In genomic region chr17:4902540-4902939, GRCh38 we compare ENCODE assay signal across 13 cellular contexts. TPM values are rescaled to one million over a fixed set of nuclear protein-coding genes. Genes with fewer than 3 reads are reported as not detected.
DNase-seq lines count a peak whose midpoint lies in the region; ATAC-seq and TF ChIP-seq lines count a peak whose summit lies in the region.
"Had no signal": no experiment of that assay in that cellular context is flagged by ENCODE, and none has a peak within 500 bp of the region (broad histone marks: within the 10 kb centered on the region; RNA-seq: fewer than 3 reads in every experiment).

No MANE protein-coding gene starts in this region.

- H3K9me3 ChIP-seq in SK-N-SH (no peaks in the 10 kb centered on the region), PC-9 (ENCODE audit: insufficient read depth, low read depth) (no peaks in the 10 kb centered on the region), spleen (no peaks in the 10 kb centered on the region)
- H3K9me3 ChIP-seq: pancreas had no signal

- H3K27ac ChIP-seq in SK-N-SH (ENCODE audit: low read depth in 2 of 2, low read length in 1 of 2) (no peak overlapping the region), PC-9 (no peak overlapping the region), spleen (peak overlapping the region in 7 of 8 donors; percentile 47 to 79 (median 74))

- no peak for ATAC-seq in SK-N-SH treated with all-trans-retinoic acid at 6 μM for 48 hours

- H3F3A ChIP-seq in SK-N-SH (replicated peaks; ENCODE audit: insufficient read depth), result no peaks in the 10 kb centered on the region
- H3F3A ChIP-seq in PC-9 (ENCODE audit: insufficient read depth, low read depth), result peaks cover 31% of the 10 kb centered on the region; the same call in 1 of the 2 replicates

- 80% methylated on average over 8 of the region's 8 CpGs for WGBS in SK-N-SH (ENCODE audit: low lambda C conversion rate)
- 57 to 78% (median 65%) methylated on average over 8 of the region's 8 CpGs for WGBS in spleen, 5 donors

- peaks cover 0 to 10% of the 10 kb centered on the region in 2 experiments; a peak in 1 of 4 replicates for H3K4me1 ChIP-seq in SK-N-SH (ENCODE audit: control insufficient read depth in 1 of 2, insufficient read depth in 2 of 2, low read depth in 1 of 2, low read length in 1 of 2)
- peaks cover 13% of the 10 kb centered on the region for H3K4me1 ChIP-seq in PC-9 (replicated peaks; ENCODE audit: insufficient read depth)
- H3K4me1 ChIP-seq in spleen, result peaks cover 34 to 60% (median 50%) of the 10 kb centered on the region in 6 donors

- no peak for TF ChIP-seq EP300 in SK-N-SH (IDR thresholded peaks at IDR 0.05; ENCODE audit: borderline replicate concordance in 1 of 2, low read depth in 1 of 2, low read length in 1 of 2)

- peaks cover 0 to 11% of the 10 kb centered on the region in 2 experiments for H3K36me3 ChIP-seq in SK-N-SH (replicated peaks in 1 of 2; ENCODE audit: control insufficient read depth in 1 of 2, insufficient read depth in 2 of 2, low read length in 1 of 2)
- no peaks in the 10 kb centered on the region for H3K36me3 ChIP-seq in PC-9 (ENCODE audit: low read depth)
- H3K36me3 ChIP-seq in spleen, result peaks cover 0 to 3% (median 0%) of the 10 kb centered on the region in 6 donors
- H3K36me3 ChIP-seq: pancreas had no signal

- no peak overlapping the region for H3K9ac ChIP-seq in SK-N-SH

- no TSS peak for BruUV-seq in PC-9 (replicated peaks; lab: Mats Ljungman, UMichigan)

- no peak for TF ChIP-seq RAD21 in SK-N-SH (IDR thresholded peaks at IDR 0.05; ENCODE audit: low read length)

- no peak for TF ChIP-seq POLR2A in spleen (IDR thresholded peaks at IDR 0.05)

- H3K4me3 ChIP-seq in SK-N-SH (ENCODE audit: low read depth in 2 of 2, low read length in 1 of 2) (no peak overlapping the region), PC-9 (no peak overlapping the region), spleen (peak overlapping the region in 1 of 8 donors; percentile 81)
- H3K4me3 ChIP-seq: pancreas had no signal

- no peak for TF ChIP-seq CTCF in SK-N-SH (IDR thresholded peaks at IDR 0.05)
- no peak for TF ChIP-seq CTCF in PC-9 (conservative IDR thresholded peaks at IDR 0.05)
- TF ChIP-seq CTCF in spleen (IDR thresholded peaks at IDR 0.05 in 8 of 11, conservative IDR thresholded peaks at IDR 0.05 in 3 of 11), result no peak

- DNase-seq in SK-N-SH (peak; percentile 8), PC-9 (no peak), ecto neural progenitor cell (ENCODE audit: low spot score) (peak; percentile 49), spleen (no peak), midbrain (lab: John Stamatoyannopoulos, UW) (no peak), EL (no peak), NCI-H2081 (lab: John Stamatoyannopoulos, UW) (no peak)
- DNase-seq: 8988T, HFFc6, NCI-H1694 had no signal

- H3K79me2 ChIP-seq in SK-N-SH (ENCODE audit: insufficient read depth) (no peaks in the 10 kb centered on the region), PC-9 (ENCODE audit: low read depth) (no peaks in the 10 kb centered on the region)

- H4K20me1 ChIP-seq in SK-N-SH (ENCODE audit: insufficient read depth) (no peaks in the 10 kb centered on the region), PC-9 (ENCODE audit: insufficient read depth) (no peaks in the 10 kb centered on the region)

- CTCF ChIA-PET in SK-N-SH (lab: Yijun Ruan, JAX) (interaction anchor here (0.9 to 6.5 kb wide), 11 partner anchors 13 to 200 kb away, joined by 3 to 47 read pairs (median 4); partner anchors contain the start of genes GLTPD2, MED11 and VMO1), PC-9 (lab: Charles Lee) (interaction anchor here (1.1 to 1.5 kb wide), 2 partner anchors 22 to 106 kb away, joined by 3 to 6 read pairs; partner anchors contain the start of gene PSMB6)

- H3K9me2 ChIP-seq in SK-N-SH, result no peaks in the 10 kb centered on the region
- H3K9me2 ChIP-seq in PC-9 (ENCODE audit: insufficient read depth), result no peaks in the 10 kb centered on the region

- H3K4me2 ChIP-seq in SK-N-SH, result no peak overlapping the region
- peak overlapping the region; percentile 56; the same call in 1 of the 2 replicates for H3K4me2 ChIP-seq in PC-9

- POLR2A ChIA-PET in SK-N-SH (lab: Yijun Ruan, JAX) (no interaction called here), PC-9 (lab: Charles Lee; ENCODE audit: unreplicated experiment) (no interaction called here)

- H2AFZ ChIP-seq in SK-N-SH (ENCODE audit: low read depth) (no peak overlapping the region), PC-9 (no peak overlapping the region)

- H3K27me3 ChIP-seq in SK-N-SH (ENCODE audit: insufficient read depth) (no peaks in the 10 kb centered on the region), PC-9 (ENCODE audit: insufficient read depth, low read depth) (no peaks in the 10 kb centered on the region), spleen (replicated peaks in 1 of 7) (peaks cover 0 to 43% (median 0%) of the 10 kb centered on the region in 7 donors)
- H3K27me3 ChIP-seq: pancreas had no signal

- intact Hi-C loops in PC-9 (cut with micrococcal nuclease; ENCODE audit: unreplicated experiment), result loop anchor here (5.0 to 10.0 kb wide), 2 partner anchors 335 to 478 kb away; no protein-coding TSS in a partner anchor
- intact Hi-C loops in spleen (cut with DNase I; ENCODE audit: low total_unique reads), result no loop called here

TF ChIP-seq in SK-N-SH treated with all-trans-retinoic acid at 6 μM for 48 hours, 23 proteins besides CTCF, POLR2A, EP300 and RAD21 (continues in another document):
- TF ChIP-seq PPARA (CRISPR knock-in tag; IDR thresholded peaks at IDR 0.05; ENCODE audit: borderline replicate concordance) (no peak), ISL1 (CRISPR knock-in tag; IDR thresholded peaks at IDR 0.05) (no peak), ZC3H10 (CRISPR knock-in tag; IDR thresholded peaks at IDR 0.05) (no peak), ZNF565 (CRISPR knock-in tag; conservative IDR thresholded peaks at IDR 0.05; ENCODE audit: low read depth) (no peak), SNAI2 (CRISPR knock-in tag; IDR thresholded peaks at IDR 0.05) (no peak), ESRRG (CRISPR knock-in tag; IDR thresholded peaks at IDR 0.05) (no peak), ZNF70 (CRISPR knock-in tag; IDR thresholded peaks at IDR 0.05) (no peak), TSHZ2 (CRISPR knock-in tag; IDR thresholded peaks at IDR 0.05) (no peak)

RNA-seq across cellular contexts. Expression of gene CHRNE, which starts 0.4 kb away (rescaled TPM):
- polyA plus RNA-seq in SK-N-SH (2012; rRNA removed), result 0.54 and 0.71 TPM in 2 replicates
- polyA plus RNA-seq in SK-N-SH (2012; cell fraction: cytosol; rRNA removed), result 0.24 and 0.42 TPM in 2 replicates
- 3.8 and 4.9 TPM in 2 replicates for polyA plus RNA-seq in SK-N-SH (2012; cell fraction: nucleus; rRNA removed)
- total RNA-seq in PC-9 (2021), result 0.23 and 0.24 TPM in 2 replicates
- total RNA-seq in spleen, result 1 to 10 TPM in 4 of 7 donors, under 1 TPM in 3; 0.33 to 3.0 (median 1.9) TPM
- 1 to 10 TPM; 1.2 to 1.4 (median 1.3) TPM for polyA plus RNA-seq in spleen

RNA-seq across cellular contexts. Expression of gene C17orf107, which starts 3.2 kb away (rescaled TPM):
- polyA plus RNA-seq in SK-N-SH (2012; rRNA removed) (0.44 and 0.52 TPM in 2 replicates), spleen (under 1 TPM; 0.15 to 0.70 (median 0.26) TPM)
- 0.14 and 0.16 TPM in 2 replicates for polyA plus RNA-seq in SK-N-SH (2012; cell fraction: cytosol; rRNA removed)
- polyA plus RNA-seq in SK-N-SH (2012; cell fraction: nucleus; rRNA removed), result 1.6 and 1.8 TPM in 2 replicates
- total RNA-seq in PC-9 (2021) (2.6 and 3.1 TPM in 2 replicates), spleen (1 to 10 TPM; 1.6 to 4.1 (median 2.6) TPM)

RNA-seq across cellular contexts. Expression of gene GP1BA, which starts 29.5 kb away (rescaled TPM):
- polyA plus RNA-seq in SK-N-SH (2012; rRNA removed) (not detected in 2 replicates), spleen (1 to 10 TPM; 2.0 to 2.9 (median 2.8) TPM)
- not detected in 2 replicates for polyA plus RNA-seq in SK-N-SH (2012; cell fraction: cytosol; rRNA removed)
- polyA plus RNA-seq in SK-N-SH (2012; cell fraction: nucleus; rRNA removed), result not detected in 2 replicates
- total RNA-seq in PC-9 (2021) (not detected in 2 replicates), spleen (1 to 10 TPM; 1.8 to 6.1 (median 3.0) TPM)
- total RNA-seq: dermis blood vessel endothelial cell, HFFc6 had no signal

RNA-seq across cellular contexts. Expression of gene SLC25A11, which starts 37.3 kb away (rescaled TPM):
- polyA plus RNA-seq in SK-N-SH (2012; rRNA removed) (58.5 and 82.8 TPM in 2 replicates), spleen (10 to 100 TPM; 22.1 to 52.6 (median 32.3) TPM)
- 32.7 and 50.3 TPM in 2 replicates for polyA plus RNA-seq in SK-N-SH (2012; cell fraction: cytosol; rRNA removed)
- 45.5 and 51.0 TPM in 2 replicates for polyA plus RNA-seq in SK-N-SH (2012; cell fraction: nucleus; rRNA removed)
- total RNA-seq in PC-9 (2021) (50.7 and 56.2 TPM in 2 replicates), spleen (10 to 100 TPM; 37.2 to 61.0 (median 42.9) TPM)

RNA-seq across cellular contexts. Expression of gene RNF167, which starts 37.5 kb away (rescaled TPM):
- polyA plus RNA-seq in SK-N-SH (2012; rRNA removed) (96.5 and 115 TPM in 2 replicates), spleen (100 to 1,000 TPM in 2 of 3 donors, 10 to 100 TPM in 1; 96.4 to 146 (median 129) TPM)
- 60.0 and 80.4 TPM in 2 replicates for polyA plus RNA-seq in SK-N-SH (2012; cell fraction: cytosol; rRNA removed)
- polyA plus RNA-seq in SK-N-SH (2012; cell fraction: nucleus; rRNA removed), result 108 and 121 TPM in 2 replicates
- total RNA-seq in PC-9 (2021) (122 and 135 TPM in 2 replicates), spleen (100 to 1,000 TPM in 1 of 7 donors, 10 to 100 TPM in 6; 57.6 to 109 (median 78.6) TPM)

Comparison
In these comparisons a context has a peak if more than half of its experiments do, and no peak if none do; other contexts are left out.
1. DNase-seq: peak in SK-N-SH (single experiment) and ecto neural progenitor cell (single experiment); none in PC-9 (0 of 2), spleen (single experiment), midbrain (single experiment), EL (single experiment) and NCI-H2081 (0 of 2).
2. H3K27ac ChIP-seq: peak in spleen (7 of 8); none in SK-N-SH (0 of 2) and PC-9 (single experiment).